ENCODE assay signal across 22 cellular contexts in genomic region chr18:69000366-69000765, GRCh38.
"Had no signal": no experiment of that assay in that cellular context is flagged by ENCODE, and none has a peak within 500 bp of the region (broad histone marks: within the 10 kb centered on the region; RNA-seq: fewer than 3 reads in every experiment).

No MANE protein-coding gene starts in this region.

- H3K4me1 ChIP-seq: ascending aorta, foreskin keratinocyte, right lobe of liver, tibial artery had no signal

- H3K9me3 ChIP-seq: ascending aorta, mucosa of descending colon, right lobe of liver, tibial artery had no signal

- H3K4me3 ChIP-seq: ascending aorta, coronary artery, mucosa of descending colon, right lobe of liver, skin epidermis, tibial artery had no signal

- H3K9me3 Mint-ChIP-seq: activated naive CD4-positive, alpha-beta T cell treated with anti-CD3 and anti-CD28 coated beads, Interleukin-2, amount 50 U/mL, for 24 hours; stimulated activated effector memory CD8-positive, alpha-beta T cell treated with anti-CD3 and anti-CD28 coated beads, Interleukin-12 subunit alpha, Interleukin-12 subunit beta, amount 100 ng/mL, for 72 hours had no signal

- H3K4me3 Mint-ChIP-seq: activated naive CD4-positive, alpha-beta T cell treated with anti-CD3 and anti-CD28 coated beads, Interleukin-2, amount 50 U/mL, for 24 hours; endodermal cell; memory B cell; naive B cell; stimulated activated effector memory CD8-positive, alpha-beta T cell treated with anti-CD3 and anti-CD28 coated beads, Interleukin-12 subunit alpha, Interleukin-12 subunit beta, amount 100 ng/mL, for 72 hours; stimulated activated naive CD8-positive, alpha-beta T cell treated with anti-CD3 and anti-CD28 coated beads, Interleukin-15, amount 100 ng/mL, for 72 hours had no signal

- H3K36me3 ChIP-seq: ascending aorta, right lobe of liver, tibial artery, WERI-Rb-1 had no signal

- H3K27me3 Mint-ChIP-seq: activated naive CD4-positive, alpha-beta T cell treated with anti-CD3 and anti-CD28 coated beads, Interleukin-2, amount 50 U/mL, for 24 hours; memory B cell; naive B cell; stimulated activated naive CD8-positive, alpha-beta T cell treated with anti-CD3 and anti-CD28 coated beads, Interleukin-15, amount 100 ng/mL, for 72 hours had no signal

- H3K4me1 Mint-ChIP-seq: activated naive CD4-positive, alpha-beta T cell treated with anti-CD3 and anti-CD28 coated beads, Interleukin-2, amount 50 U/mL, for 24 hours; endodermal cell; memory B cell; naive B cell; stimulated activated effector memory CD8-positive, alpha-beta T cell treated with anti-CD3 and anti-CD28 coated beads, Interleukin-12 subunit alpha, Interleukin-12 subunit beta, amount 100 ng/mL, for 72 hours; stimulated activated naive CD8-positive, alpha-beta T cell treated with anti-CD3 and anti-CD28 coated beads, Interleukin-15, amount 100 ng/mL, for 72 hours had no signal

- H3K27me3 ChIP-seq: ascending aorta, foreskin keratinocyte, right lobe of liver, tibial artery had no signal

- DNase-seq: activated CD4-positive, alpha-beta T cell treated with anti-CD3 and anti-CD28 coated beads for 1 hour; activated CD4-positive, alpha-beta T cell treated with anti-CD3 and anti-CD28 coated beads, Interleukin-2, amount 50 U/mL, for 1 hour; activated gamma-delta T cell treated with Interleukin-2 at 50 U/mL for 16 hours; activated T-cell treated with anti-CD3 and anti-CD28 coated beads, Interleukin-2, amount 50 U/mL, for 1 hour; endodermal cell; foreskin keratinocyte; mucosa of descending colon; naive B cell; occipital lobe; right lobe of liver; stimulated activated CD4-positive, alpha-beta T cell treated with anti-CD3 and anti-CD28 coated beads, Interleukin-2, amount 100 ng/mL, for 24 hours; stimulated activated naive CD8-positive, alpha-beta T cell treated with anti-CD3 and anti-CD28 coated beads, Interleukin-15, amount 100 ng/mL, for 72 hours; T-helper 1 cell; tibial artery; WERI-Rb-1 had no signal

- H3K36me3 Mint-ChIP-seq: activated naive CD4-positive, alpha-beta T cell treated with anti-CD3 and anti-CD28 coated beads, Interleukin-2, amount 50 U/mL, for 24 hours; memory B cell; naive B cell; stimulated activated effector memory CD8-positive, alpha-beta T cell treated with anti-CD3 and anti-CD28 coated beads, Interleukin-12 subunit alpha, Interleukin-12 subunit beta, amount 100 ng/mL, for 72 hours had no signal

- H3K27ac ChIP-seq: ascending aorta, coronary artery, epithelial cell of prostate, foreskin keratinocyte, right lobe of liver, skin epidermis, tibial artery, WERI-Rb-1 had no signal

- H3K27ac Mint-ChIP-seq: activated naive CD4-positive, alpha-beta T cell treated with anti-CD3 and anti-CD28 coated beads, Interleukin-2, amount 50 U/mL, for 24 hours; endodermal cell; memory B cell; naive B cell; stimulated activated effector memory CD8-positive, alpha-beta T cell treated with anti-CD3 and anti-CD28 coated beads, Interleukin-12 subunit alpha, Interleukin-12 subunit beta, amount 100 ng/mL, for 72 hours had no signal

- ATAC-seq: foreskin keratinocyte; mucosa of descending colon; stimulated activated effector memory CD8-positive, alpha-beta T cell treated with anti-CD3 and anti-CD28 coated beads, Interleukin-12 subunit alpha, Interleukin-12 subunit beta, amount 100 ng/mL, for 72 hours; stimulated activated naive CD8-positive, alpha-beta T cell treated with anti-CD3 and anti-CD28 coated beads, Interleukin-15, amount 100 ng/mL, for 72 hours had no signal
